Comparison of ENCODE assay signal across 9 cellular contexts in the genomic region with DNA sequence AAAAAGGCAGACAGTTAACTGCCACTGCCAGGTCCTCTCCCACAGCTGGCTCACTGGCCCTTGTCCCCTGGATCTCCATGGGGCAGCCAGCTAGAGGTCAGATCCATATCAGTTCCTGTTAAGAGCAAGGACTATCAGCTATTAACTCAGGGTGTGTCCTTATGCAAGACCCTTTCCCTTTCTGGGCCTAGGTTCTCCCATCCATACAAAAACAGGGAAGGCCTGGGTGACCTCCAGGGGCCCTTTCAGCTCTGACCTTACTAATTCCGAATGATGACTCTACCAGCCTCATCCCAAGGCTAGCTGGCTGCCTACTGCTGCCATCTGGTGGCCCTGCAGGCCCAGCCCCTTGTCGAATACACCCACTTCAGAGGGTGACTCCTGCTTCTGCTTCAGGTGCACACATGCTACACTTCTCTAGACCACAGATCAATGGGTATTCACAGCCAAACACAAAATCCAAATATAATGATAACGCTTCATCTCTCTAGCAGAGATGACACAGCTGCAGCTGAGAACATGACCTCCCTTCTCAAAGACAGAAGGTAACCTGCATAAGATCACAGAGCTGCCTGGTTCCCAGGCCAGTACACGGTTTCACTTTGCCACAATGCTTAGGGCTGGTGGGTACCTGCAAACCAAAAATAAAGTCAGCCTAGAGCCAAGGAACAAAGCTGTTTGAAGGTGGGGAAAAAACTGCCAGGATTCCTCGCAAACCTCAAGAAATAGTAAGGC. TPM values are rescaled to one million over a fixed set of nuclear protein-coding genes. Genes with fewer than 3 reads are reported as not detected.
DNase-seq lines count a peak whose midpoint lies in the region; ATAC-seq, FAIRE-seq and TF ChIP-seq lines count a peak whose summit lies in the region.
"Had no signal": no experiment of that assay in that cellular context is flagged by ENCODE, and none has a peak within 500 bp of the region (broad histone marks: within the 10 kb centered on the region; RNA-seq: fewer than 3 reads in every experiment).

No MANE protein-coding gene starts in this region.

- CTCF ChIA-PET in K562 (lab: Yijun Ruan, JAX; ENCODE audit: low intra/inter-chr PET ratio), result interaction anchor here (0.7 to 3.9 kb wide), 5 partner anchors 189 to 378 kb away, joined by 3 to 42 read pairs (median 8); no protein-coding TSS in a partner anchor

- no peaks in the 10 kb centered on the region for H3K4me1 ChIP-seq in K562 (replicated peaks in 1 of 2; ENCODE audit: control insufficient read depth in 2 of 2, insufficient read depth in 2 of 2, low read length in 2 of 2)

- FAIRE-seq in K562 (lab: Jason Lieb, UNC), result no peak

- POLR2A ChIA-PET in K562 (lab: Yijun Ruan, JAX), result interaction anchor here (0.6 to 0.9 kb wide), 3 partner anchors 218 to 237 kb away, joined by 3 to 6 read pairs (median 3); no protein-coding TSS in a partner anchor

- H3K9me1 ChIP-seq in K562 (ENCODE audit: control insufficient read depth, insufficient read depth, low read length), result no peaks in the 10 kb centered on the region

- H3K9me3 ChIP-seq in K562 (replicated peaks; ENCODE audit: control insufficient read depth, insufficient read depth, low read depth, low read length), result no peaks in the 10 kb centered on the region
- H3K9me3 ChIP-seq: ovary had no signal

- no peak overlapping the region for H3K4me3 ChIP-seq in K562
- H3K4me3 ChIP-seq: ovary had no signal

- TF ChIP-seq EP300 in K562 (IDR thresholded peaks at IDR 0.05; ENCODE audit: low read length), result no peak

- BruUV-seq in K562 (replicated peaks; lab: Mats Ljungman, UMichigan), result no TSS peak

- H3K4me2 ChIP-seq in K562 (ENCODE audit: insufficient read depth, low read length), result no peak overlapping the region

- in situ Hi-C loops in K562 (cut with MboI), result loop anchor here (5.0 kb wide), 2 partner anchors 211 to 381 kb away; no protein-coding TSS in a partner anchor

- DNase-seq in DMS153 treated with DMSO at 0.1 percent for 48 hours (lab: John Stamatoyannopoulos, UW; ENCODE audit: unreplicated experiment), result peak; percentile 12
- peak; percentile 51 for DNase-seq in H4 (ENCODE audit: low spot score)
- DNase-seq in NCI-H774 (lab: John Stamatoyannopoulos, UW), result peak; percentile 35
- DNase-seq in K562 (ENCODE audit: extremely low read depth in 1 of 4, low spot score in 3 of 4), result peak; percentile 49 to 63 (median 52)
- peak; percentile 84 for DNase-seq in islet precursor cell
- DNase-seq in substantia nigra (lab: John Stamatoyannopoulos, UW), result peak in 36 of 49 donors; percentile 1 to 74 (median 20)

- H4K20me1 ChIP-seq in K562 (replicated peaks; ENCODE audit: control insufficient read depth, insufficient read depth, low read length), result 0 out of 2 replicates have a peak, but pooled peaks cover 4% of the 10 kb centered on the region

- no peak for TF ChIP-seq POLR2A in K562 (conservative IDR thresholded peaks at IDR 0.05)

- no peaks in the 10 kb centered on the region for H3K79me2 ChIP-seq in K562 (ENCODE audit: control insufficient read depth, insufficient read depth, low read length)

- WGBS in K562 (ENCODE audit: insufficient coverage, low coverage, missing lambda C conversion rate), result 42% methylated on average over 5 of the region's 5 CpGs

- no peaks in the 10 kb centered on the region for H3K27me3 ChIP-seq in K562 (ENCODE audit: control insufficient read depth in 2 of 2, insufficient read depth in 2 of 2, low read length in 2 of 2)
- H3K27me3 ChIP-seq: ovary had no signal

- TF ChIP-seq CTCF in K562 (IDR thresholded peaks at IDR 0.05 in 2 of 3, conservative IDR thresholded peaks at IDR 0.05 in 1 of 3; ENCODE audit: insufficient read depth in 2 of 3, low read depth in 1 of 3, low read length in 3 of 3), result peak; percentile 70 to 78 (median 70)

- ATAC-seq in K562 (peak; percentile 90), GM19455 (IDR thresholded peaks at IDR 0.05; ENCODE audit: unreplicated experiment) (no peak), GM21447 (IDR thresholded peaks at IDR 0.05; ENCODE audit: unreplicated experiment) (no peak)

- no peaks in the 10 kb centered on the region; the same call in 2 of the 3 replicates for H3K36me3 ChIP-seq in K562 (ENCODE audit: control insufficient read depth, insufficient read depth, low read length)
- H3K36me3 ChIP-seq: ovary had no signal

- intact Hi-C loops in K562 (cut with micrococcal nuclease), result loop anchor here (1.0 kb wide), 3 partner anchors 218 to 379 kb away; no protein-coding TSS in a partner anchor

- no peak overlapping the region for H3K9ac ChIP-seq in K562 (ENCODE audit: insufficient read depth in 1 of 2, low read depth in 2 of 2, low read length in 2 of 2)

- peak; percentile 59 to 67; a peak in 3 of 4 replicates for TF ChIP-seq RAD21 in K562 (CRISPR knock-in tag; conservative IDR thresholded peaks at IDR 0.05 in 1 of 2, IDR thresholded peaks at IDR 0.05 in 1 of 2)

- no peak overlapping the region for H2AFZ ChIP-seq in K562 (ENCODE audit: low read depth, low read length)

- H3K27ac ChIP-seq in K562 (ENCODE audit: extremely low read depth, low read depth, low read length) (no peak overlapping the region), substantia nigra (ENCODE audit: low read depth, low read length, poor library complexity, severe bottlenecking) (no peak overlapping the region)
- H3K27ac ChIP-seq: ovary had no signal

TF ChIP-seq in K562, 482 proteins besides CTCF, POLR2A, EP300 and RAD21:
- TF ChIP-seq, protein P1, sequence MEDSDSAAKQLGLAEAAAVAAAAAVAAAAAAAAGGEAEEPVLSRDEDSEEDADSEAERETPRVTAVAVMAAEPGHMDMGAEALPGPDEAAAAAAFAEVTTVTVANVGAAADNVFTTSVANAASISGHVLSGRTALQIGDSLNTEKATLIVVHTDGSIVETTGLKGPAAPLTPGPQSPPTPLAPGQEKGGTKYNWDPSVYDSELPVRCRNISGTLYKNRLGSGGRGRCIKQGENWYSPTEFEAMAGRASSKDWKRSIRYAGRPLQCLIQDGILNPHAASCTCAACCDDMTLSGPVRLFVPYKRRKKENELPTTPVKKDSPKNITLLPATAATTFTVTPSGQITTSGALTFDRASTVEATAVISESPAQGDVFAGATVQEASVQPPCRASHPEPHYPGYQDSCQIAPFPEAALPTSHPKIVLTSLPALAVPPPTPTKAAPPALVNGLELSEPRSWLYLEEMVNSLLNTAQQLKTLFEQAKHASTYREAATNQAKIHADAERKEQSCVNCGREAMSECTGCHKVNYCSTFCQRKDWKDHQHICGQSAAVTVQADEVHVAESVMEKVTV (CRISPR knock-in tag; IDR thresholded peaks at IDR 0.05), result 0 out of 2 replicates have a peak, but pooled peaks have one; percentile 16
- TF ChIP-seq ADNP (tag; IDR thresholded peaks at IDR 0.05) (no peak), TGIF2 (CRISPR knock-in tag; IDR thresholded peaks at IDR 0.05) (no peak), ESRRA (IDR thresholded peaks at IDR 0.05; ENCODE audit: borderline replicate concordance, low read depth) (0 out of 2 replicates have a peak, but pooled peaks have one; percentile 31), SMC3 (conservative IDR thresholded peaks at IDR 0.05; ENCODE audit: insufficient read depth, low read depth, low read length) (peak; percentile 59), MTA2 (IDR thresholded peaks at IDR 0.05; ENCODE audit: low read depth) (no peak)

RNA-seq across cellular contexts. Expression of gene SERGEF, which starts 34.1 kb away (rescaled TPM):
- total RNA-seq in H4 (2014; rRNA removed; shearing (Covaris generic)), result 42.8 and 46.7 TPM in 2 replicates
- total RNA-seq in K562 (2011; cell fraction: chromatin; rRNA removed; ENCODE audit: low replicate concordance), result 39.9 and 64.0 TPM in 2 replicates
- total RNA-seq in K562 (2011; cell fraction: nucleolus; rRNA removed), result 20.0 and 23.5 TPM in 2 replicates
- total RNA-seq in K562 (2011; cell fraction: nucleoplasm; rRNA removed), result 23.7 and 32.1 TPM in 2 replicates
- total RNA-seq in K562 (2014; rRNA removed) (17.4 and 25.1 TPM in 2 replicates), K562 (2014; rRNA removed; fragmentation: Illumina TruSeq; extraction: Trizol) (25.6 and 30.4 TPM in 2 replicates), K562 (2015; rRNA removed; fragmentation: Illumina TruSeq; extraction: Trizol) (21.1 and 23.1 TPM in 2 replicates), K562 (2021) (28.0 and 31.4 TPM in 2 replicates)
- polyA plus RNA-seq in K562 (2011; rRNA removed) (16.1 and 19.2 TPM in 2 replicates), K562 (2014; fragmentation: Illumina TruSeq; extraction: Trizol) (19.9 and 23.2 TPM in 2 replicates), K562 (2014; fragmentation: Nextera tagmentation; extraction: Ambion mirVana) (10 to 100 TPM; 10.2 to 20.4 TPM), K562 (2014; rRNA removed) (14.1 and 15.3 TPM in 2 replicates)
- 13.6 and 16.2 TPM in 2 replicates for polyA plus RNA-seq in K562 (2011; cell fraction: cytosol; rRNA removed)
- 14.1 and 20.3 TPM in 2 replicates for polyA plus RNA-seq in K562 (2011; cell fraction: nucleus; rRNA removed)
- 28.4 and 48.0 TPM in 2 replicates for polyA plus RNA-seq in K562 (2012)
- polyA minus RNA-seq in K562 (2011; rRNA and poly(A)+ RNA removed), result 39.8 and 45.0 TPM in 2 replicates
- polyA minus RNA-seq in K562 (2011; cell fraction: cytosol; rRNA and poly(A)+ RNA removed), result 7.5 and 13.9 TPM in 2 replicates
- 20.9 and 24.0 TPM in 2 replicates for polyA minus RNA-seq in K562 (2011; cell fraction: nucleus; rRNA and poly(A)+ RNA removed)

Comparison
In these comparisons a context has a peak if more than half of its experiments do, and no peak if none do; other contexts are left out.
1. DNase-seq: peak in every context shown above with its lines; median percentile 84 in islet precursor cell; 52 in K562; 51 in H4; 35 in NCI-H774; 20 in substantia nigra; 12 in DMS153 treated with DMSO at 0.1 percent for 48 hours.